Comparison of ENCODE assay signal across 18 cellular contexts in the genomic region with DNA sequence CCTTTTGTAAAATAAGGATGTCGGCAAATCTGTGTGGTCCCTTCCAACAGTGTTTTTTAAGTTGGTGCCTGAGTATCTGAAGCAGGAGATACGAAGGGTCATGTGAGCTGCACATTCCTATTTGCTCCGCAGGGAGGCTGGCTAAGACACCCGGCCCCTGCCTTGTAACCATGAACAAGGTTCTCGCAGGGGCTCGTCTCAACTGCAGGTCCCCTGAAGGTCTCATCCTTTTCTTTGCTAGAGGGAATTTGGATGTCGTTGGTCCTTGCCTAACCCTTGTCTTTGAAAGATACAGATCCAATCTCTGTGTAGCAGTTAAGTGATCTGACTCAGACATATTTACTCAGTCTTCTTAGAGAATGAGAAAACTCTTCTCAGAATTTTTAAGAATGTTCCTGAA.
DNase-seq lines count a peak whose midpoint lies in the region; ATAC-seq and TF ChIP-seq lines count a peak whose summit lies in the region.
"Had no signal": no experiment of that assay in that cellular context is flagged by ENCODE, and none has a peak within 500 bp of the region (broad histone marks: within the 10 kb centered on the region; RNA-seq: fewer than 3 reads in every experiment).

No MANE protein-coding gene starts in this region.

- H3K14ac ChIP-seq in neuronal stem cell (ENCODE audit: low read length) = no peak overlapping the region

- TF ChIP-seq EP300 in upper lobe of left lung (IDR thresholded peaks at IDR 0.05) = no peak

- no peak overlapping the region for H2BK5ac ChIP-seq in neuronal stem cell (ENCODE audit: low read length)

- TF ChIP-seq CTCF in fibroblast of villous mesenchyme (IDR thresholded peaks at IDR 0.05; ENCODE audit: insufficient read depth, low read depth, low read length) (no peak), upper lobe of left lung (IDR thresholded peaks at IDR 0.05) (no peak)

- no peak overlapping the region for H2BK120ac ChIP-seq in neuronal stem cell (ENCODE audit: low read depth, low read length)

- peak overlapping the region; percentile 4 for H3K18ac ChIP-seq in neuronal stem cell (ENCODE audit: low read length)

- no peak overlapping the region for H3K4ac ChIP-seq in neuronal stem cell (ENCODE audit: low read length)

- H3K4me1 ChIP-seq in SJSA1 (replicated peaks) (peaks cover 51% of the 10 kb centered on the region), neuronal stem cell (ENCODE audit: control insufficient read depth in 2 of 2, insufficient read depth in 1 of 2, low read depth in 1 of 2, low read length in 2 of 2) (peaks cover 8 to 9% of the 10 kb centered on the region in 2 donors), upper lobe of left lung (peaks cover 37 to 75% (median 49%) of the 10 kb centered on the region in 4 donors)

- no peak overlapping the region for H3K9ac ChIP-seq in neuronal stem cell (ENCODE audit: low read depth, low read length, poor library complexity)

- no peak overlapping the region for H2BK15ac ChIP-seq in neuronal stem cell (ENCODE audit: low read length)

- no peaks in the 10 kb centered on the region for H3K79me1 ChIP-seq in neuronal stem cell (ENCODE audit: low read depth, low read length)

- no peak overlapping the region for H2BK12ac ChIP-seq in neuronal stem cell (ENCODE audit: low read length)

- TF ChIP-seq POLR2A in upper lobe of left lung (IDR thresholded peaks at IDR 0.05) = no peak

- no CpG with 5 or more reads among the region's 7 CpGs for WGBS in neuronal stem cell (ENCODE audit: extremely low coverage in 2 of 2, insufficient read length in 2 of 2, insufficient replicate concordance in 1 of 2), 2 donors
- 66 to 76% methylated on average over 7 of the region's 7 CpGs for WGBS in upper lobe of left lung, 2 donors

- ATAC-seq in upper lobe of left lung (ENCODE audit: low FRiP score in 2 of 2) = peak in 1 of 2 donors; percentile 31
- ATAC-seq: K562; naive thymus-derived CD8-positive, alpha-beta T cell; right lobe of liver had no signal

- no peaks in the 10 kb centered on the region for H3K27me3 ChIP-seq in SJSA1 (replicated peaks)
- no peaks in the 10 kb centered on the region for H3K27me3 ChIP-seq in neuronal stem cell (ENCODE audit: control insufficient read depth in 3 of 3, insufficient read depth in 3 of 3, low read depth in 1 of 3, low read length in 3 of 3)
- H3K27me3 ChIP-seq in upper lobe of left lung = no peaks in the 10 kb centered on the region
- H3K27me3 ChIP-seq: adrenal gland, right lobe of liver had no signal

- H3K27ac ChIP-seq in SJSA1 (peak overlapping the region; percentile 15; the same call in 1 of the 2 replicates), neuronal stem cell (replicated peaks; ENCODE audit: low read length) (no peak overlapping the region), upper lobe of left lung (peak overlapping the region in 3 of 4 donors; percentile 70 to 83 (median 81))
- H3K27ac ChIP-seq: adrenal gland, right lobe of liver had no signal

- H4K8ac ChIP-seq in neuronal stem cell (ENCODE audit: low read depth, low read length) = no peak overlapping the region

- no peak overlapping the region for H2AFZ ChIP-seq in neuronal stem cell (ENCODE audit: low read length)

- DNase-seq in SJSA1 (ENCODE audit: low read depth in 1 of 2, low spot score in 2 of 2) = peak in 1 of 2 experiments; percentile 40
- peak; percentile 55 for DNase-seq in fibroblast of villous mesenchyme (ENCODE audit: low read depth)
- no peak for DNase-seq in neuronal stem cell (ENCODE audit: low spot score)
- DNase-seq in upper lobe of left lung = no peak
- DNase-seq in NCI-H1105 treated with DMSO at 0.1 percent for 48 hours (lab: John Stamatoyannopoulos, UW) = no peak
- no peak for DNase-seq in cerebellum (ENCODE audit: low spot score)
- DNase-seq in activated naive CD4-positive, alpha-beta T cell (lab: John Stamatoyannopoulos, UW) = no peak
- DNase-seq: adrenal gland; head of caudate nucleus; HFFc6; naive thymus-derived CD8-positive, alpha-beta T cell; NCI-H1105; NCI-H345; right lobe of liver; SHP77 treated with DMSO at 0.1 percent for 48 hours; stimulated activated CD4-positive, alpha-beta T cell treated with anti-CD3 and anti-CD28 coated beads, Interleukin-4, amount 100 ng/mL, for 24 hours; T-helper 9 cell had no signal

- H3K36me3 ChIP-seq in SJSA1 (no peaks in the 10 kb centered on the region), neuronal stem cell (replicated peaks in 1 of 2; ENCODE audit: control insufficient read depth in 2 of 2, insufficient read depth in 2 of 2, low read length in 2 of 2) (no peaks in the 10 kb centered on the region), upper lobe of left lung (no peaks in the 10 kb centered on the region)
- H3K36me3 ChIP-seq: adrenal gland, right lobe of liver had no signal

- no peak overlapping the region for H2AK5ac ChIP-seq in neuronal stem cell (ENCODE audit: low read depth, low read length)

- no peak overlapping the region for H4K91ac ChIP-seq in neuronal stem cell (ENCODE audit: low read depth, low read length, poor library complexity)

- no peak overlapping the region for H3K4me2 ChIP-seq in neuronal stem cell (ENCODE audit: insufficient read depth, low read length, poor library complexity, severe bottlenecking)

- no peak overlapping the region for H3K23ac ChIP-seq in neuronal stem cell (ENCODE audit: low read depth, low read length, poor library complexity)

- H3K4me3 ChIP-seq in SJSA1 (no peak overlapping the region), fibroblast of villous mesenchyme (ENCODE audit: low read depth, low read length) (no peak overlapping the region), neuronal stem cell (ENCODE audit: low read length in 2 of 2) (no peak overlapping the region), upper lobe of left lung (no peak overlapping the region)
- H3K4me3 ChIP-seq: adrenal gland, K562, right lobe of liver had no signal

- no peaks in the 10 kb centered on the region for H3K9me3 ChIP-seq in SJSA1 (replicated peaks)
- no peaks in the 10 kb centered on the region for H3K9me3 ChIP-seq in neuronal stem cell (replicated peaks in 1 of 2; ENCODE audit: control insufficient read depth in 2 of 2, insufficient read depth in 1 of 2, low read depth in 1 of 2, low read length in 2 of 2)
- no peaks in the 10 kb centered on the region for H3K9me3 ChIP-seq in upper lobe of left lung
- H3K9me3 ChIP-seq: adrenal gland, right lobe of liver had no signal
